1 cellular context compared by ENCODE assay signal in genomic region chr15:88476635-88477038, GRCh38.
TF ChIP-seq lines count a peak whose summit lies in the region.

No MANE protein-coding gene starts in this region.

TF ChIP-seq in HepG2, 621 proteins besides CTCF, POLR2A, EP300 and RAD21 (continued from another document):
- TF ChIP-seq ATF4 (CRISPR knock-in tag; IDR thresholded peaks at IDR 0.05) (no peak), SMC3 (IDR thresholded peaks at IDR 0.05; ENCODE audit: low read length) (peak; percentile 31; the same call in 1 of the 2 replicates), POLR2G (IDR thresholded peaks at IDR 0.05; ENCODE audit: low read depth, low read length) (no peak), BCLAF1 (IDR thresholded peaks at IDR 0.05) (no peak), TAF15 (IDR thresholded peaks at IDR 0.05; ENCODE audit: low read depth, low read length, poor library complexity, severe bottlenecking) (no peak), MXD1 (CRISPR knock-in tag; IDR thresholded peaks at IDR 0.05) (no peak), ZMYM2 (CRISPR knock-in tag; IDR thresholded peaks at IDR 0.05) (no peak), STAG1 (CRISPR knock-in tag; IDR thresholded peaks at IDR 0.05) (peak; percentile 61), ZNF569 (CRISPR knock-in tag; IDR thresholded peaks at IDR 0.05; ENCODE audit: borderline replicate concordance) (no peak), DR1 (CRISPR knock-in tag; IDR thresholded peaks at IDR 0.05) (no peak), IRX3 (CRISPR knock-in tag; IDR thresholded peaks at IDR 0.05; ENCODE audit: borderline replicate concordance, low read depth) (no peak), TEAD2 (CRISPR knock-in tag; IDR thresholded peaks at IDR 0.05) (no peak)
